In genomic region chr9:114995681-114996221, GRCh38 we compare ENCODE assay signal across 12 cellular contexts.
DNase-seq lines count a peak whose midpoint lies in the region; ATAC-seq and TF ChIP-seq lines count a peak whose summit lies in the region.
"Had no signal": no experiment of that assay in that cellular context is flagged by ENCODE, and none has a peak within 500 bp of the region (broad histone marks: within the 10 kb centered on the region; RNA-seq: fewer than 3 reads in every experiment).

No MANE protein-coding gene starts in this region.

- no peaks in the 10 kb centered on the region for H3K36me3 Mint-ChIP-seq in stimulated activated naive CD8-positive, alpha-beta T cell treated with anti-CD3 and anti-CD28 coated beads, Interleukin-15, Interleukin-2, amounts not matched to agents 100 ng/mL and 50 ng/mL, for 24 hours (ENCODE audit: low read depth)
- H3K36me3 Mint-ChIP-seq in HFFc6 (ENCODE audit: low read depth), result no peaks in the 10 kb centered on the region

- H3K27ac Mint-ChIP-seq in stimulated activated naive CD8-positive, alpha-beta T cell treated with anti-CD3 and anti-CD28 coated beads, Interleukin-15, Interleukin-2, amounts not matched to agents 100 ng/mL and 50 ng/mL, for 24 hours, result peak overlapping the region; percentile 22
- no peak overlapping the region for H3K27ac Mint-ChIP-seq in HFFc6
- H3K27ac Mint-ChIP-seq: activated CD8-positive, alpha-beta T cell treated with anti-CD3 and anti-CD28 coated beads for 36 hours had no signal

- H3K4me1 ChIP-seq in heart right ventricle, result peaks cover 0 to 18% (median 0%) of the 10 kb centered on the region in 9 donors
- H3K4me1 ChIP-seq: breast epithelium had no signal

- WGBS in heart right ventricle, 2 donors, result 43 to 49% methylated on average over 10 of the region's 10 CpGs

- no peak for DNase-seq in stimulated activated naive CD8-positive, alpha-beta T cell treated with anti-CD3 and anti-CD28 coated beads, Interleukin-15, Interleukin-2, amounts not matched to agents 100 U/mL and 50 U/mL, for 24 hours
- DNase-seq in NOMO-1 treated with dmso at 0.1 percent for 144 hours (lab: John Stamatoyannopoulos, UW; ENCODE audit: unreplicated experiment), result peak; percentile 88
- peak in 1 of 2 donors; percentile 44 for DNase-seq in heart right ventricle
- DNase-seq in DMS114 treated with DMSO at 0.1 percent for 48 hours (lab: John Stamatoyannopoulos, UW; ENCODE audit: unreplicated experiment), result no peak
- DNase-seq in activated T-cell treated with anti-CD3 and anti-CD28 coated beads for 4 hours, result no peak
- no peak for DNase-seq in HFFc6
- DNase-seq: activated CD8-positive, alpha-beta T cell treated with anti-CD3 and anti-CD28 coated beads for 36 hours; activated naive CD4-positive, alpha-beta T cell treated with Interleukin-2 at 50 U/mL for 16 hours; NCI-H146 had no signal

- H3K27ac ChIP-seq in heart right ventricle, result peak overlapping the region in 1 of 10 donors; percentile 56
- H3K27ac ChIP-seq: breast epithelium had no signal

- H3K27me3 Mint-ChIP-seq in stimulated activated naive CD8-positive, alpha-beta T cell treated with anti-CD3 and anti-CD28 coated beads, Interleukin-15, Interleukin-2, amounts not matched to agents 100 ng/mL and 50 ng/mL, for 24 hours, result no peaks in the 10 kb centered on the region
- H3K27me3 Mint-ChIP-seq in HFFc6 (ENCODE audit: insufficient read depth), result peaks cover 44% of the 10 kb centered on the region
- H3K27me3 Mint-ChIP-seq: activated CD8-positive, alpha-beta T cell treated with anti-CD3 and anti-CD28 coated beads for 36 hours had no signal

- intact Hi-C loops in heart right ventricle (cut with DNase I), result no loop called here

- H3K4me3 Mint-ChIP-seq in stimulated activated naive CD8-positive, alpha-beta T cell treated with anti-CD3 and anti-CD28 coated beads, Interleukin-15, Interleukin-2, amounts not matched to agents 100 ng/mL and 50 ng/mL, for 24 hours, result no peak overlapping the region
- H3K4me3 Mint-ChIP-seq in HFFc6, result no peak overlapping the region
- H3K4me3 Mint-ChIP-seq: activated CD8-positive, alpha-beta T cell treated with anti-CD3 and anti-CD28 coated beads for 36 hours had no signal

- no peaks in the 10 kb centered on the region for H3K9me3 ChIP-seq in heart right ventricle
- H3K9me3 ChIP-seq: breast epithelium had no signal

- no peak for TF ChIP-seq CTCF in heart right ventricle (IDR thresholded peaks at IDR 0.05)
- TF ChIP-seq CTCF in HFFc6 (IDR thresholded peaks at IDR 0.05), result no peak

- no peaks in the 10 kb centered on the region for H3K36me3 ChIP-seq in heart right ventricle
- H3K36me3 ChIP-seq: breast epithelium had no signal

- no peak for ATAC-seq in stimulated activated naive CD8-positive, alpha-beta T cell treated with anti-CD3 and anti-CD28 coated beads, Interleukin-15, Interleukin-2, amounts not matched to agents 100 U/mL and 50 U/mL, for 24 hours
- ATAC-seq in heart right ventricle (peak; percentile 45 to 98 (median 86)), GM21786 (IDR thresholded peaks at IDR 0.05; ENCODE audit: unreplicated experiment) (no peak)
- ATAC-seq: activated CD8-positive, alpha-beta T cell treated with anti-CD3 and anti-CD28 coated beads for 36 hours had no signal

- H3K9me3 Mint-ChIP-seq in stimulated activated naive CD8-positive, alpha-beta T cell treated with anti-CD3 and anti-CD28 coated beads, Interleukin-15, Interleukin-2, amounts not matched to agents 100 ng/mL and 50 ng/mL, for 24 hours, result no peaks in the 10 kb centered on the region
- no peaks in the 10 kb centered on the region for H3K9me3 Mint-ChIP-seq in HFFc6
- H3K9me3 Mint-ChIP-seq: activated CD8-positive, alpha-beta T cell treated with anti-CD3 and anti-CD28 coated beads for 36 hours had no signal

- peaks cover 70% of the 10 kb centered on the region for H3K4me1 Mint-ChIP-seq in stimulated activated naive CD8-positive, alpha-beta T cell treated with anti-CD3 and anti-CD28 coated beads, Interleukin-15, Interleukin-2, amounts not matched to agents 100 ng/mL and 50 ng/mL, for 24 hours (ENCODE audit: low read depth)
- no peaks in the 10 kb centered on the region for H3K4me1 Mint-ChIP-seq in HFFc6 (ENCODE audit: low read depth)

- peaks cover 0 to 63% (median 37%) of the 10 kb centered on the region in 7 donors for H3K27me3 ChIP-seq in heart right ventricle
- H3K27me3 ChIP-seq: breast epithelium had no signal

- no peak overlapping the region for H3K4me3 ChIP-seq in heart right ventricle
- H3K4me3 ChIP-seq: breast epithelium had no signal

Comparison
In these comparisons a context has a peak if more than half of its experiments do, and no peak if none do; other contexts are left out.
1. ATAC-seq: peak in heart right ventricle (8 of 8); none in stimulated activated naive CD8-positive, alpha-beta T cell treated with anti-CD3 and anti-CD28 coated beads, Interleukin-15, Interleukin-2, amounts not matched to agents 100 U/mL and 50 U/mL, for 24 hours (single experiment) and GM21786 (single experiment).